In genomic region chr12:51082561-51083139, GRCh38 we compare ENCODE assay signal across 8 cellular contexts.
DNase-seq lines count a peak whose midpoint lies in the region; ATAC-seq and TF ChIP-seq lines count a peak whose summit lies in the region.

No MANE protein-coding gene starts in this region.

- H3K9me3 ChIP-seq in HAP-1, result no peaks in the 10 kb centered on the region

- in situ Hi-C loops in HAP-1 (cut with MboI; ENCODE audit: low sequenced_read_pairs), result no loop called here
- in situ Hi-C loops in astrocyte of the cerebellum (cut with HindIII; ENCODE audit: low sequenced_read_pairs), result no loop called here

- H3K4me1 ChIP-seq in HAP-1, result peaks cover 7% of the 10 kb centered on the region

- H3K27me3 ChIP-seq in HAP-1 (ENCODE audit: low read depth), result no peaks in the 10 kb centered on the region

- DNase-seq in AG20443 (ENCODE audit: low spot score) (peak; percentile 45), HAP-1 (ENCODE audit: low spot score in 2 of 2) (peak in 1 of 2 experiments; percentile 57), RKO (ENCODE audit: low spot score) (peak; percentile 67), astrocyte of the cerebellum (ENCODE audit: low read depth) (no peak), iPS DF 19.7 (ENCODE audit: low read depth, low spot score) (peak; percentile 20), retina (peak; percentile 82), GF-D8 (lab: John Stamatoyannopoulos, UW) (no peak)

- TF ChIP-seq CTCF in astrocyte of the cerebellum (IDR thresholded peaks at IDR 0.05; ENCODE audit: low read depth, low read length, missing control alignments), result no peak

- H3K4me3 ChIP-seq in HAP-1 (peak overlapping the region; percentile 93), astrocyte of the cerebellum (ENCODE audit: low read depth, low read length) (peak overlapping the region; percentile 88)

- ATAC-seq in HG02840 (IDR thresholded peaks at IDR 0.05; ENCODE audit: low FRiP score, unreplicated experiment), result no peak

- H3K36me3 ChIP-seq in HAP-1 (replicated peaks), result no peaks in the 10 kb centered on the region; the same call in 1 of the 2 replicates

Comparison
In these comparisons a context has a peak if more than half of its experiments do, and no peak if none do; other contexts are left out.
1. DNase-seq: peak in AG20443 (single experiment), RKO (single experiment), iPS DF 19.7 (single experiment) and retina (single experiment); none in astrocyte of the cerebellum (single experiment) and GF-D8 (single experiment).